Comparison of ENCODE assay signal across 12 cellular contexts in the genomic region with DNA sequence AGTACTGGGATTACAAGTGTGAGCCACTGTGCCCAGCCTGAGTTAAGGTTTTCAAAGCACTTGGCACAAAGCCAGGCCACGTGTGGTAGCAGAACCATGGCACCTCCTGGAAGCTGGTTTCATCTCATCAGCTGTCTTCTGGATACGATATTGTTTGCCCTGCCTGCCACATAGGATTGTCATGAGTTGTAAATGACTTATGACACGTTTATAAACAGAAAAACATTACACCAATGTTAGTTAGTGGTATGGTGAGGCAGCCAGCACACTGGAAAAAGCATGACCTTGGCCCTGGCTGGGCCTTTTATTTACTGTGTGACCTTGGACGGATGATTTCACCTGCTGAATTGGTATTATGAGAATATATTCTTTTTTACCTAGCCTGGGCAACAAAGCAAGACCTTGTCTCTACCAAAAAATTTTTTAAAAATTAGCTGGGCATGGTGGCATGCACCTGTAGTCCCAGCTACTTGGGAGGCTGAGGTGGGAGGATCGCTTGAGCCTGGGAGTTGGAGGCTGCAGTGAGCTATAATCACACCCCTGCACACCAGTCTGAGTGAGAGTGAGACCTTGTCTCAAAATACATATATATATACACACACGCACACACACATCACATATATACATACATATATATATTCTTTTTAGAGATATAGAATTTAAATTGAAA. TPM values are rescaled to one million over a fixed set of nuclear protein-coding genes. Genes with fewer than 3 reads are reported as not detected.
DNase-seq lines count a peak whose midpoint lies in the region; ATAC-seq, FAIRE-seq and TF ChIP-seq lines count a peak whose summit lies in the region.
"Had no signal": no experiment of that assay in that cellular context is flagged by ENCODE, and none has a peak within 500 bp of the region (broad histone marks: within the 10 kb centered on the region; RNA-seq: fewer than 3 reads in every experiment).

No MANE protein-coding gene starts in this region.

- no peaks in the 10 kb centered on the region for H3K36me3 Mint-ChIP-seq in activated T-cell treated with anti-CD3 and anti-CD28 coated beads, Interleukin-2, amount 50 U/mL, for 72 hours (ENCODE audit: insufficient read depth in 2 of 2)

- CTCF ChIA-PET in HEK293T (lab: Yijun Ruan, JAX) (interaction anchor here (0.6 to 0.7 kb wide), 2 partner anchors 429 to 592 kb away, joined by 4 read pairs; no protein-coding TSS in a partner anchor), A673 (lab: Charles Lee) (no interaction called here)

- no peak for TF ChIP-seq POLR2A in GM12891 (IDR thresholded peaks at IDR 0.05; ENCODE audit: low read depth, low read length)

- H3K4me3 ChIP-seq in psoas muscle (no peak overlapping the region), A673 (ENCODE audit: low read depth, low read length, poor library complexity, severe bottlenecking) (no peak overlapping the region), foreskin fibroblast (ENCODE audit: low read depth in 1 of 2, low read length in 2 of 2) (no peak overlapping the region)
- H3K4me3 ChIP-seq: testis had no signal

- no peaks in the 10 kb centered on the region for H3K9me3 Mint-ChIP-seq in activated T-cell treated with anti-CD3 and anti-CD28 coated beads, Interleukin-2, amount 50 U/mL, for 72 hours

- H3K27me3 Mint-ChIP-seq in activated T-cell treated with anti-CD3 and anti-CD28 coated beads, Interleukin-2, amount 50 U/mL, for 72 hours (ENCODE audit: low read depth) = no peaks in the 10 kb centered on the region

- POLR2A ChIA-PET in HEK293T (lab: Yijun Ruan, JAX) = no interaction called here
- POLR2A ChIA-PET in A673 (lab: Charles Lee; ENCODE audit: low non-redundant PET) = no interaction called here

- H3K27ac ChIP-seq in psoas muscle = peak overlapping the region; percentile 80
- H3K27ac ChIP-seq in A673 (ENCODE audit: low read depth, low read length, poor library complexity, severe bottlenecking) = no peak overlapping the region
- H3K27ac ChIP-seq: testis had no signal

- H3K9me3 ChIP-seq in psoas muscle = no peaks in the 10 kb centered on the region
- no peaks in the 10 kb centered on the region for H3K9me3 ChIP-seq in A673 (ENCODE audit: low read depth, low read length, poor library complexity, severe bottlenecking)
- H3K9me3 ChIP-seq: testis had no signal

- peaks cover 40% of the 10 kb centered on the region for H3K4me1 Mint-ChIP-seq in activated T-cell treated with anti-CD3 and anti-CD28 coated beads, Interleukin-2, amount 50 U/mL, for 72 hours (ENCODE audit: low read depth)

- H3K27ac Mint-ChIP-seq in activated T-cell treated with anti-CD3 and anti-CD28 coated beads, Interleukin-2, amount 50 U/mL, for 72 hours = no peak overlapping the region

- H3K4me3 Mint-ChIP-seq in activated T-cell treated with anti-CD3 and anti-CD28 coated beads, Interleukin-2, amount 50 U/mL, for 72 hours = no peak overlapping the region

- 55 to 60% (median 58%) methylated on average over 6 of the region's 6 CpGs for WGBS in psoas muscle, 3 donors

- H3K36me3 ChIP-seq in psoas muscle (ENCODE audit: insufficient read depth in 1 of 2, low read depth in 1 of 2) = no peaks in the 10 kb centered on the region
- H3K36me3 ChIP-seq in A673 (ENCODE audit: insufficient read depth, low read length, poor library complexity, severe bottlenecking) = no peaks in the 10 kb centered on the region

- peak; percentile 33 for FAIRE-seq in GM12891 (lab: Jason Lieb, UNC)
- FAIRE-seq: G401.6 had no signal

- BruUV-seq in A673 (replicated peaks; lab: Mats Ljungman, UMichigan) = no TSS peak

- intact Hi-C loops in psoas muscle (cut with DNase I) = loop anchor here in 1 of 2 donors (5.0 kb wide), 1 partner anchor 36 kb away; no protein-coding TSS in a partner anchor
- intact Hi-C loops in A673 (cut with micrococcal nuclease; ENCODE audit: unreplicated experiment) = no loop called here

- ATAC-seq in activated T-cell treated with anti-CD3 and anti-CD28 coated beads, Interleukin-2, amount 50 U/mL, for 72 hours (replicated peaks in 1 of 2) = peak; percentile 62 to 73
- ATAC-seq in psoas muscle (peak in 3 of 4 donors; percentile 29 to 41 (median 39)), GM18861 (IDR thresholded peaks at IDR 0.05; ENCODE audit: unreplicated experiment) (no peak)

- peaks cover 12% of the 10 kb centered on the region for H3K4me1 ChIP-seq in psoas muscle
- peaks cover 3% of the 10 kb centered on the region for H3K4me1 ChIP-seq in A673 (ENCODE audit: insufficient read depth, low read length, poor library complexity, severe bottlenecking)

- DNase-seq in GM12891 (ENCODE audit: insufficient read length, low spot score) (no peak), NAMALWA (ENCODE audit: low spot score) (peak; percentile 37), psoas muscle (no peak), HEK293T (ENCODE audit: extremely low spot score) (no peak), A673 (ENCODE audit: low spot score) (no peak), foreskin fibroblast (no peak)
- peak; percentile 66 to 76 for DNase-seq in activated T-cell treated with anti-CD3 and anti-CD28 coated beads, Interleukin-2, amount 50 U/mL, for 72 hours
- DNase-seq: hypothalamus, NCI-H226, testis had no signal

- TF ChIP-seq CTCF in psoas muscle (IDR thresholded peaks at IDR 0.05) = no peak
- no peak for TF ChIP-seq CTCF in A673 (conservative IDR thresholded peaks at IDR 0.05; ENCODE audit: low read depth, low read length)
- TF ChIP-seq CTCF in foreskin fibroblast (IDR thresholded peaks at IDR 0.05; ENCODE audit: low read depth, low read length) = no peak

- H3K27me3 ChIP-seq in psoas muscle (ENCODE audit: insufficient read depth in 3 of 3, low read length in 2 of 3) = peaks cover 0 to under 1% (median 0%) of the 10 kb centered on the region in 3 donors
- no peaks in the 10 kb centered on the region for H3K27me3 ChIP-seq in A673 (replicated peaks; ENCODE audit: insufficient read depth, low read depth, low read length, poor library complexity)
- H3K27me3 ChIP-seq: testis had no signal

TF ChIP-seq in GM12891, 5 proteins besides CTCF, POLR2A, EP300 and RAD21:
- TF ChIP-seq SPI1 (IDR thresholded peaks at IDR 0.05; ENCODE audit: low read depth, low read length) (no peak), TAF1 (IDR thresholded peaks at IDR 0.05; ENCODE audit: low read depth, low read length) (no peak)

TF ChIP-seq in HEK293T, 16 proteins besides CTCF, POLR2A, EP300 and RAD21:
- TF ChIP-seq NFRKB (IDR thresholded peaks at IDR 0.05) (no peak), FOXM1 (IDR thresholded peaks at IDR 0.05; ENCODE audit: borderline replicate concordance) (no peak), SUZ12 (IDR thresholded peaks at IDR 0.05) (no peak), FOXK2 (IDR thresholded peaks at IDR 0.05) (no peak), L3MBTL2 (conservative IDR thresholded peaks at IDR 0.05) (no peak), ZNF384 (IDR thresholded peaks at IDR 0.05) (no peak), SP1 (IDR thresholded peaks at IDR 0.05) (no peak), TARDBP (IDR thresholded peaks at IDR 0.05) (no peak), CTBP1 (IDR thresholded peaks at IDR 0.05; ENCODE audit: borderline replicate concordance) (no peak), HDGF (IDR thresholded peaks at IDR 0.05; ENCODE audit: borderline replicate concordance) (no peak), BHLHE40 (IDR thresholded peaks at IDR 0.05; ENCODE audit: borderline replicate concordance) (no peak), ELF4 (IDR thresholded peaks at IDR 0.05) (no peak), FOXA1 (IDR thresholded peaks at IDR 0.05) (no peak), ARNT (IDR thresholded peaks at IDR 0.05) (no peak), LEF1 (IDR thresholded peaks at IDR 0.05; ENCODE audit: borderline replicate concordance) (no peak)
- TF ChIP-seq, protein P1, sequence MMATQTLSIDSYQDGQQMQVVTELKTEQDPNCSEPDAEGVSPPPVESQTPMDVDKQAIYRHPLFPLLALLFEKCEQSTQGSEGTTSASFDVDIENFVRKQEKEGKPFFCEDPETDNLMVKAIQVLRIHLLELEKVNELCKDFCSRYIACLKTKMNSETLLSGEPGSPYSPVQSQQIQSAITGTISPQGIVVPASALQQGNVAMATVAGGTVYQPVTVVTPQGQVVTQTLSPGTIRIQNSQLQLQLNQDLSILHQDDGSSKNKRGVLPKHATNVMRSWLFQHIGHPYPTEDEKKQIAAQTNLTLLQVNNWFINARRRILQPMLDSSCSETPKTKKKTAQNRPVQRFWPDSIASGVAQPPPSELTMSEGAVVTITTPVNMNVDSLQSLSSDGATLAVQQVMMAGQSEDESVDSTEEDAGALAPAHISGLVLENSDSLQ (IDR thresholded peaks at IDR 0.05) = no peak

RNA-seq across cellular contexts. Expression of a gene that starts 24.0 kb away (rescaled TPM):
- polyA plus RNA-seq in GM12891 (2012; ENCODE audit: low read depth, missing spikeins) = 164 TPM
- total RNA-seq in activated T-cell treated with anti-CD3 and anti-CD28 coated beads, Interleukin-2, amount 50 U/mL, for 72 hours = 100 to 1,000 TPM; 529 to 662 TPM
- 100 to 1,000 TPM in 3 of 4 donors, 10 to 100 TPM in 1; 92.0 to 214 (median 179) TPM for total RNA-seq in psoas muscle
- 10 to 100 TPM; 35.6 to 89.3 (median 56.3) TPM for polyA plus RNA-seq in psoas muscle
- total RNA-seq in A673 (2021) = 290 and 323 TPM in 2 replicates

Comparison
In these comparisons a context has a peak if more than half of its experiments do, and no peak if none do; other contexts are left out.
1. DNase-seq: peak in NAMALWA (single experiment) and activated T-cell treated with anti-CD3 and anti-CD28 coated beads, Interleukin-2, amount 50 U/mL, for 72 hours (2 of 2); none in GM12891 (single experiment), psoas muscle (0 of 2), HEK293T (single experiment), A673 (single experiment) and foreskin fibroblast (0 of 2).